10 cellular contexts compared by ENCODE assay signal in the genomic region with DNA sequence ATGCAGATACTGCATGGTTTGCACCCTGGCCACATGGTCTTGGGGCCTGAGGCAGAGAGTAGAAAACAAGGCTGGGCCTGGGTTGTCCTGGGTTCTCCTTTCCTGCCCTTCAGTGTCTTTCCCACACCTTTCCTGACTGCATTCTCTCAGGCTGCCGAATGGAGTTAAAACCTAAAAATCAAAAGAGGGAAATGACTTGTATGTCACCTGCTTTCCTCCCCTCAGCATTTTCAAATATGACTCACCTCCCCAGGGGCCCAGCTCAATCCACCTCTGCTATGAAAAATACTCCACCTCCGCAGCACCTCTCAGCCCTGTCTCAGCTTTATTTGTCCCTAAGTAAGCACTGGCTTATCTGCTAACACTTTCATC.
DNase-seq lines count a peak whose midpoint lies in the region; ATAC-seq and TF ChIP-seq lines count a peak whose summit lies in the region.
"Had no signal": no experiment of that assay in that cellular context is flagged by ENCODE, and none has a peak within 500 bp of the region (broad histone marks: within the 10 kb centered on the region; RNA-seq: fewer than 3 reads in every experiment).

No MANE protein-coding gene starts in this region.

- H2AK5ac ChIP-seq in H9 (ENCODE audit: insufficient read length, low read length): no peak overlapping the region
- H2AK5ac ChIP-seq in mesendoderm (ENCODE audit: low read length): peak overlapping the region; percentile 46

- no peak overlapping the region for H3K4me3 ChIP-seq in mesendoderm (ENCODE audit: low read length)

- H3K36me3 Mint-ChIP-seq in H9 (ENCODE audit: insufficient read depth in 1 of 3, low read depth in 3 of 3): no peaks in the 10 kb centered on the region; a peak in 1 of 7 replicates

- H3K56ac ChIP-seq in H9 (ENCODE audit: insufficient read length, low read depth, low read length) (no peak overlapping the region), mesendoderm (ENCODE audit: low read length) (peak overlapping the region; percentile 61)

- H3K9ac ChIP-seq in H9 (ENCODE audit: extremely low read depth, insufficient read length, low read length) (no peak overlapping the region), mesendoderm (ENCODE audit: low read length) (peak overlapping the region; percentile 58)

- H3K23me2 ChIP-seq in H9 (ENCODE audit: insufficient read length, low read depth, low read length, poor library complexity, severe bottlenecking): no peaks in the 10 kb centered on the region

- no CpG with 5 or more reads among the region's 2 CpGs for WGBS in H9 (ENCODE audit: extremely low coverage, insufficient read length, low lambda C conversion rate)
- WGBS in mesendoderm (ENCODE audit: extremely low coverage, insufficient coverage, low lambda C conversion rate): no CpG with 5 or more reads among the region's 2 CpGs

- H4K5ac ChIP-seq in H9 (ENCODE audit: insufficient read length, low read depth, low read length) (no peak overlapping the region), mesendoderm (ENCODE audit: low read length) (peak overlapping the region; percentile 61)

- H3T11ph ChIP-seq in H9 (ENCODE audit: low read length): no peak overlapping the region

- peak; percentile 88 for ATAC-seq in GM19043 (IDR thresholded peaks at IDR 0.05; ENCODE audit: low read depth, unreplicated experiment)
- peak; percentile 65 for ATAC-seq in HG03521 (IDR thresholded peaks at IDR 0.05; ENCODE audit: unreplicated experiment)

- no peak overlapping the region for H4K91ac ChIP-seq in H9 (ENCODE audit: insufficient read length, low read depth, low read length)

- H2BK5ac ChIP-seq in H9 (ENCODE audit: insufficient read length, low read length): no peak overlapping the region
- H2BK5ac ChIP-seq in mesendoderm (ENCODE audit: low read length): peak overlapping the region; percentile 76

- no peaks in the 10 kb centered on the region for H3K79me1 ChIP-seq in H9 (ENCODE audit: insufficient read depth, low read depth, low read length, poor library complexity, severe bottlenecking)
- H3K79me1 ChIP-seq in mesendoderm (ENCODE audit: low read length): no peaks in the 10 kb centered on the region

- no peak overlapping the region for H3K4me3 Mint-ChIP-seq in H9

- H3K4me1 ChIP-seq in H9 (ENCODE audit: insufficient read depth, low read length) (peaks cover 2% of the 10 kb centered on the region; the same call in 1 of the 2 replicates), mesendoderm (ENCODE audit: control insufficient read depth, low read depth, low read length) (peaks cover 32% of the 10 kb centered on the region)

- H4K8ac ChIP-seq in H9 (replicated peaks; ENCODE audit: insufficient read length, low read depth, low read length): no peak overlapping the region
- H4K8ac ChIP-seq in mesendoderm (ENCODE audit: low read depth, low read length): no peak overlapping the region

- peaks cover 41 to 46% of the 10 kb centered on the region in 2 experiments for H3K4me1 Mint-ChIP-seq in H9

- no peak overlapping the region for H2AFZ ChIP-seq in H9 (ENCODE audit: low read length)

- no peak overlapping the region for H3K14ac ChIP-seq in H9 (ENCODE audit: insufficient read depth, low read length)

- H3K4me2 ChIP-seq in H9 (ENCODE audit: insufficient read depth, insufficient read length, low read length): no peak overlapping the region
- H3K4me2 ChIP-seq in mesendoderm (ENCODE audit: low read length): no peak overlapping the region

- H3K23ac ChIP-seq in H9 (ENCODE audit: insufficient read length, low read depth, low read length): no peak overlapping the region
- peak overlapping the region; percentile 0 for H3K23ac ChIP-seq in mesendoderm (ENCODE audit: low read length)

- no peaks in the 10 kb centered on the region for H3K9me3 ChIP-seq in H9 (ENCODE audit: control insufficient read depth, low read depth, low read length)

- H3K18ac ChIP-seq in H9 (ENCODE audit: insufficient read length, low read depth, low read length): no peak overlapping the region
- H3K18ac ChIP-seq in mesendoderm (ENCODE audit: low read length): peak overlapping the region; percentile 98

- peak overlapping the region; percentile 7 to 70 (median 60); a peak in 5 of 7 replicates for H3K27ac Mint-ChIP-seq in H9

- no peaks in the 10 kb centered on the region for H3K36me3 ChIP-seq in mesendoderm (ENCODE audit: control insufficient read depth, insufficient read depth, low read length)

- no peak overlapping the region for H2BK120ac ChIP-seq in H9 (ENCODE audit: low read depth, low read length, poor library complexity, severe bottlenecking)
- H2BK120ac ChIP-seq in mesendoderm (ENCODE audit: low read depth, low read length): peak overlapping the region; percentile 75

- H3K4ac ChIP-seq in H9 (ENCODE audit: low read depth, low read length) (no peak overlapping the region), mesendoderm (ENCODE audit: low read depth, low read length) (peak overlapping the region; percentile 94)

- no peaks in the 10 kb centered on the region for H3K27me3 ChIP-seq in H9 (ENCODE audit: insufficient read depth, low read length)
- H3K27me3 ChIP-seq in mesendoderm (ENCODE audit: insufficient read depth, low read length, poor library complexity): no peaks in the 10 kb centered on the region

- H2BK15ac ChIP-seq in H9 (ENCODE audit: low read depth, low read length) (no peak overlapping the region), mesendoderm (replicated peaks; ENCODE audit: low read depth) (no peak overlapping the region)

- H3K79me2 ChIP-seq in H9 (ENCODE audit: insufficient read depth, low read length) (no peaks in the 10 kb centered on the region), mesendoderm (ENCODE audit: control insufficient read depth, insufficient read depth, low read length) (no peaks in the 10 kb centered on the region)

- H2BK12ac ChIP-seq in H9 (ENCODE audit: insufficient read length, low read depth, low read length): no peak overlapping the region

- no peak for DNase-seq in H9
- DNase-seq in mesendoderm: peak; percentile 64
- DNase-seq in T-helper 1 cell: no peak
- DNase-seq in activated T-cell treated with anti-CD3 and anti-CD28 coated beads, Interleukin-2, amount 50 U/mL, for 48 hours: no peak
- no peak for DNase-seq in H4 (ENCODE audit: low spot score)
- DNase-seq: activated naive CD4-positive, alpha-beta T cell treated with Interleukin-2 at 50 U/mL for 16 hours; KG1; kidney glomerular epithelial cell had no signal

- no peaks in the 10 kb centered on the region for H4K20me1 ChIP-seq in H9 (ENCODE audit: control insufficient read depth, insufficient read depth, insufficient read length)

- no peak for TF ChIP-seq CTCF in H9 (conservative IDR thresholded peaks at IDR 0.05)

- H3K27me3 Mint-ChIP-seq in H9 (ENCODE audit: low read depth): no peaks in the 10 kb centered on the region

- no peaks in the 10 kb centered on the region for H3K9me3 Mint-ChIP-seq in H9

- no peak overlapping the region for H2BK20ac ChIP-seq in H9 (ENCODE audit: low read depth, low read length, poor library complexity, severe bottlenecking)

- H3K27ac ChIP-seq in H9 (ENCODE audit: insufficient read length, low read depth, low read length): no peak overlapping the region
- H3K27ac ChIP-seq in mesendoderm (ENCODE audit: low read depth, low read length): peak overlapping the region; percentile 74
